16 cellular contexts compared by ENCODE assay signal in the genomic region with DNA sequence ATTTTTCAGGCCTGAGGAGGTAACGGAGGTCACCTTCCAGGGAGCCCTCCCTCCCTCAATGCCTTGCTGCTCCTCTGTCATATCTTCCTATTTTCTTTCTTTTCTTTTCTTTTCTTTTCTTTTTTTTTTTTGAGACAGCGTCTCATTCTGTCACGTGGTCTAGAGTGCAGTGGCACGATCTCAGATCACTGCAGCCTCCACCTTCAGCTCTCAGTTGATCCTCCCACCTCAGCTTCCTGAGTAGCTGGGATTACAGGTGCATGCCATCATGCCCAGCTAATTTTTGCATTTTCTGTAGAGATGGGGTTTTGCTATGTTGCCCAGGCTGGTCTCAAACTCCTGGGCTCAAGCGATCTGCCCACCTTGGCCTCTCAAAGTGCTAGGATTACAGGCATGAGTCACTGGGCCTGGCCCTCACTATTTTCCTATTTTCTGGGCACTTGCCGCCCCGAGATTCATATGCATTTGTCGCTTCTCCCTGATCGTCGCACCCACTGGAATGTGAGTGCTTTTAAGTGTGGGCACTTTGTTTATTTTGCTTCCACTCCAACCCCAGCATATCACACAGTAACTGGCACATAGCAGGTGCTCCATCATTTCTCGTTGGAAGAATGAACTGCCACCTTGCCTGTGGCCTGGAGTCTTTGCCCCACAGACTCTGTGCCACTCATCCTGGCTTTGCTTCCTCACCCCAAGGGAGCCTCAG. TPM values are rescaled to one million over a fixed set of nuclear protein-coding genes. Genes with fewer than 3 reads are reported as not detected.
DNase-seq lines count a peak whose midpoint lies in the region; ATAC-seq and TF ChIP-seq lines count a peak whose summit lies in the region.
"Had no signal": no experiment of that assay in that cellular context is flagged by ENCODE, and none has a peak within 500 bp of the region (broad histone marks: within the 10 kb centered on the region; RNA-seq: fewer than 3 reads in every experiment).

No MANE protein-coding gene starts in this region.

- no peak for TF ChIP-seq CTCF in CD4-positive, alpha-beta T cell (IDR thresholded peaks at IDR 0.05)
- TF ChIP-seq CTCF in MCF 10A (IDR thresholded peaks at IDR 0.05; ENCODE audit: unreplicated experiment), result no peak

- no peak overlapping the region for H3K4me3 Mint-ChIP-seq in CD4-positive, alpha-beta T cell
- H3K4me3 Mint-ChIP-seq in activated T-helper 2 cell treated with anti-CD3 and anti-CD28 coated beads, Interferon-gamma antibody, Interleukin-2, Interleukin-4, amounts not matched to agents 10 μg/mL and 5 μg/mL and 100 μg/mL, durations not matched to agents 14 hours and 24 hours and 36 hours (ENCODE audit: low read depth), result no peak overlapping the region
- H3K4me3 Mint-ChIP-seq in naive thymus-derived CD4-positive, alpha-beta T cell, result peak overlapping the region in 9 of 10 donors; percentile 43 to 93 (median 64)
- no peak overlapping the region for H3K4me3 Mint-ChIP-seq in MCF 10A (ENCODE audit: unreplicated experiment)
- H3K4me3 Mint-ChIP-seq: activated CD8-positive, alpha-beta memory T cell treated with anti-CD3 and anti-CD28 coated beads, Interleukin-2, amount 10 ng/mL, durations not matched to agents 7 days and 5 days had no signal

- H4K20me1 ChIP-seq in BLaER1 treated with 17β-estradiol and CSF1 and Interleukin-3, amounts not matched to agents 10 nM and 100 nM, result peaks cover 0 to 14% (median 0%) of the 10 kb centered on the region in 11 experiments; a peak in 3 of 22 replicates

- peaks cover 24 to 73% (median 45%) of the 10 kb centered on the region in 11 experiments for H3K36me3 ChIP-seq in BLaER1 treated with 17β-estradiol and CSF1 and Interleukin-3, amounts not matched to agents 10 nM and 100 nM
- no peaks in the 10 kb centered on the region for H3K36me3 ChIP-seq in naive thymus-derived CD4-positive, alpha-beta T cell (ENCODE audit: control insufficient read depth in 2 of 3, insufficient read depth in 3 of 3, low read length in 3 of 3)

- peaks cover 26 to 61% (median 54%) of the 10 kb centered on the region in 10 experiments for H3K4me1 ChIP-seq in BLaER1 treated with 17β-estradiol and CSF1 and Interleukin-3, amounts not matched to agents 10 nM and 100 nM
- H3K4me1 ChIP-seq in naive thymus-derived CD4-positive, alpha-beta T cell (ENCODE audit: control insufficient read depth in 2 of 2, insufficient read depth in 2 of 2, low read length in 2 of 2), result peaks cover 40 to 48% of the 10 kb centered on the region in 2 donors
- H3K4me1 ChIP-seq: adrenal gland, sigmoid colon, SJSA1 had no signal

- CTCF ChIA-PET in CD4-positive, alpha-beta T cell (lab: Charles Lee), result no interaction called here
- CTCF ChIA-PET in naive thymus-derived CD4-positive, alpha-beta T cell (lab: Charles Lee), result no interaction called here
- CTCF ChIA-PET in MCF 10A (lab: Yijun Ruan, JAX), result interaction anchor here (0.7 kb wide), 1 partner anchor 82 kb away, joined by 3 read pairs; no protein-coding TSS in a partner anchor

- DNase-seq in CD4-positive, alpha-beta T cell, result no peak
- DNase-seq in activated T-helper 2 cell treated with anti-CD3 and anti-CD28 coated beads, Interferon-gamma antibody, Interleukin-2, Interleukin-4, amounts not matched to agents 10 μg/mL and 5 μg/mL and 100 μg/mL, durations not matched to agents 14 hours and 24 hours and 36 hours (ENCODE audit: low spot score), result no peak
- peak in 5 of 9 donors; percentile 19 to 43 (median 38) for DNase-seq in naive thymus-derived CD4-positive, alpha-beta T cell
- DNase-seq in MCF 10A (ENCODE audit: unreplicated experiment), result no peak
- DNase-seq: activated CD8-positive, alpha-beta memory T cell treated with anti-CD3 and anti-CD28 coated beads, Interleukin-2, amount 10 ng/mL, durations not matched to agents 7 days and 5 days; adrenal gland; cerebellar nuclear complex; H7; mammary epithelial cell; NCI-H1092 treated with DMSO at 0.1 percent for 48 hours; NCI-H2227 treated with DMSO at 0.1 percent for 48 hours; sigmoid colon had no signal

- no TSS peak for BruUV-seq in MCF 10A (replicated peaks; lab: Mats Ljungman, UMichigan)

- H3K27ac ChIP-seq in BLaER1 treated with 17β-estradiol and CSF1 and Interleukin-3, amounts not matched to agents 10 nM and 100 nM, result peak overlapping the region in 5 of 11 experiments; percentile 4 to 53 (median 30); a peak in 3 of 22 replicates
- no peak overlapping the region for H3K27ac ChIP-seq in CD4-positive, alpha-beta T cell (ENCODE audit: low read depth, low read length)
- H3K27ac ChIP-seq in naive thymus-derived CD4-positive, alpha-beta T cell (ENCODE audit: low read depth, low read length), result peak overlapping the region; percentile 48
- H3K27ac ChIP-seq: adrenal gland, sigmoid colon, SJSA1 had no signal

- peaks cover 63% of the 10 kb centered on the region for H3K4me1 Mint-ChIP-seq in CD4-positive, alpha-beta T cell (ENCODE audit: low read depth)
- peaks cover 34% of the 10 kb centered on the region for H3K4me1 Mint-ChIP-seq in activated T-helper 2 cell treated with anti-CD3 and anti-CD28 coated beads, Interferon-gamma antibody, Interleukin-2, Interleukin-4, amounts not matched to agents 10 μg/mL and 5 μg/mL and 100 μg/mL, durations not matched to agents 14 hours and 24 hours and 36 hours (ENCODE audit: low read depth)
- peaks cover 41 to 63% (median 59%) of the 10 kb centered on the region in 7 donors for H3K4me1 Mint-ChIP-seq in naive thymus-derived CD4-positive, alpha-beta T cell
- H3K4me1 Mint-ChIP-seq in MCF 10A (ENCODE audit: insufficient read depth, unreplicated experiment), result no peaks in the 10 kb centered on the region

- ATAC-seq in CD4-positive, alpha-beta T cell (ENCODE audit: poor library complexity), result peak; percentile 55
- ATAC-seq in naive thymus-derived CD4-positive, alpha-beta T cell, result no peak
- ATAC-seq in HG03135 (IDR thresholded peaks at IDR 0.05; ENCODE audit: unreplicated experiment) (no peak), HG03097 (IDR thresholded peaks at IDR 0.05; ENCODE audit: low FRiP score, unreplicated experiment) (no peak)
- ATAC-seq: activated CD8-positive, alpha-beta memory T cell treated with anti-CD3 and anti-CD28 coated beads, Interleukin-2, amount 10 ng/mL, durations not matched to agents 7 days and 5 days had no signal

- H3K9ac ChIP-seq in BLaER1 treated with 17β-estradiol and CSF1 and Interleukin-3, amounts not matched to agents 10 nM and 100 nM, result peak overlapping the region in 3 of 11 experiments; percentile 18 to 55 (median 36); a peak in 3 of 22 replicates

- H3K4me2 ChIP-seq in BLaER1 treated with 17β-estradiol and CSF1 and Interleukin-3, amounts not matched to agents 10 nM and 100 nM, result peak overlapping the region; percentile 52 to 83 (median 75)

- H3K36me3 Mint-ChIP-seq in CD4-positive, alpha-beta T cell (ENCODE audit: low read depth), result no peaks in the 10 kb centered on the region
- no peaks in the 10 kb centered on the region for H3K36me3 Mint-ChIP-seq in activated T-helper 2 cell treated with anti-CD3 and anti-CD28 coated beads, Interferon-gamma antibody, Interleukin-2, Interleukin-4, amounts not matched to agents 10 μg/mL and 5 μg/mL and 100 μg/mL, durations not matched to agents 14 hours and 24 hours and 36 hours (ENCODE audit: low read depth)
- peaks cover 0 to 3% (median 0%) of the 10 kb centered on the region in 5 donors for H3K36me3 Mint-ChIP-seq in naive thymus-derived CD4-positive, alpha-beta T cell
- peaks cover 6% of the 10 kb centered on the region for H3K36me3 Mint-ChIP-seq in MCF 10A (ENCODE audit: insufficient read depth, unreplicated experiment)
- H3K36me3 Mint-ChIP-seq: activated CD8-positive, alpha-beta memory T cell treated with anti-CD3 and anti-CD28 coated beads, Interleukin-2, amount 10 ng/mL, durations not matched to agents 7 days and 5 days had no signal

- POLR2A ChIA-PET in CD4-positive, alpha-beta T cell (lab: Charles Lee), result interaction anchor here (0.9 to 1.3 kb wide), 2 partner anchors 11 to 18 kb away, joined by 5 read pairs; no protein-coding TSS in a partner anchor
- POLR2A ChIA-PET in naive thymus-derived CD4-positive, alpha-beta T cell (lab: Charles Lee), result interaction anchor here (0.7 to 1.2 kb wide), 2 partner anchors 14 to 17 kb away, joined by 3 read pairs; no protein-coding TSS in a partner anchor
- POLR2A ChIA-PET in MCF 10A (lab: Yijun Ruan, JAX), result no interaction called here

- no peaks in the 10 kb centered on the region for H3K27me3 Mint-ChIP-seq in CD4-positive, alpha-beta T cell
- no peaks in the 10 kb centered on the region for H3K27me3 Mint-ChIP-seq in activated T-helper 2 cell treated with anti-CD3 and anti-CD28 coated beads, Interferon-gamma antibody, Interleukin-2, Interleukin-4, amounts not matched to agents 10 μg/mL and 5 μg/mL and 100 μg/mL, durations not matched to agents 14 hours and 24 hours and 36 hours (ENCODE audit: low read depth)
- H3K27me3 Mint-ChIP-seq in naive thymus-derived CD4-positive, alpha-beta T cell, result no peaks in the 10 kb centered on the region
- no peaks in the 10 kb centered on the region for H3K27me3 Mint-ChIP-seq in MCF 10A (ENCODE audit: insufficient read depth, unreplicated experiment)
- H3K27me3 Mint-ChIP-seq: activated CD8-positive, alpha-beta memory T cell treated with anti-CD3 and anti-CD28 coated beads, Interleukin-2, amount 10 ng/mL, durations not matched to agents 7 days and 5 days had no signal

- H3K4me3 ChIP-seq in BLaER1 treated with 17β-estradiol and CSF1 and Interleukin-3, amounts not matched to agents 10 nM and 100 nM, result no peak overlapping the region
- H3K4me3 ChIP-seq in naive thymus-derived CD4-positive, alpha-beta T cell (ENCODE audit: low read length), result no peak overlapping the region
- H3K4me3 ChIP-seq: adrenal gland, sigmoid colon, SJSA1 had no signal

- H3K27ac Mint-ChIP-seq in CD4-positive, alpha-beta T cell, result peak overlapping the region; percentile 82
- peak overlapping the region; percentile 44 for H3K27ac Mint-ChIP-seq in activated T-helper 2 cell treated with anti-CD3 and anti-CD28 coated beads, Interferon-gamma antibody, Interleukin-2, Interleukin-4, amounts not matched to agents 10 μg/mL and 5 μg/mL and 100 μg/mL, durations not matched to agents 14 hours and 24 hours and 36 hours
- H3K27ac Mint-ChIP-seq in naive thymus-derived CD4-positive, alpha-beta T cell, result peak overlapping the region; percentile 77 to 97 (median 94)
- H3K27ac Mint-ChIP-seq in MCF 10A (ENCODE audit: low read depth, unreplicated experiment), result no peak overlapping the region

- intact Hi-C loops in CD4-positive, alpha-beta T cell (cut with DNase I, micrococcal nuclease), result no loop called here
- intact Hi-C loops in activated T-helper 2 cell treated with anti-CD3 and anti-CD28 coated beads, Interferon-gamma antibody, Interleukin-2, Interleukin-4, amounts not matched to agents 10 μg/mL and 5 μg/mL and 100 μg/mL, durations not matched to agents 14 hours and 24 hours and 36 hours (cut with micrococcal nuclease), result no loop called here
- intact Hi-C loops in naive thymus-derived CD4-positive, alpha-beta T cell (cut with micrococcal nuclease), result loop anchor here in 1 of 2 donors (1.0 kb wide), 1 partner anchor 11 kb away; no protein-coding TSS in a partner anchor
- intact Hi-C loops in MCF 10A (cut with micrococcal nuclease), result no loop called here

- H3K27me3 ChIP-seq in BLaER1 treated with 17β-estradiol and CSF1 and Interleukin-3, amounts not matched to agents 10 nM and 100 nM, result no peaks in the 10 kb centered on the region
- no peaks in the 10 kb centered on the region for H3K27me3 ChIP-seq in CD4-positive, alpha-beta T cell (ENCODE audit: control insufficient read depth, insufficient read depth, low read length)
- no peaks in the 10 kb centered on the region for H3K27me3 ChIP-seq in naive thymus-derived CD4-positive, alpha-beta T cell (ENCODE audit: control insufficient read depth in 2 of 2, insufficient read depth in 2 of 2, low read length in 2 of 2)
- H3K27me3 ChIP-seq: adrenal gland, sigmoid colon, SJSA1 had no signal

- no peaks in the 10 kb centered on the region for H3K9me3 Mint-ChIP-seq in CD4-positive, alpha-beta T cell
- H3K9me3 Mint-ChIP-seq in activated T-helper 2 cell treated with anti-CD3 and anti-CD28 coated beads, Interferon-gamma antibody, Interleukin-2, Interleukin-4, amounts not matched to agents 10 μg/mL and 5 μg/mL and 100 μg/mL, durations not matched to agents 14 hours and 24 hours and 36 hours, result no peaks in the 10 kb centered on the region
- H3K9me3 Mint-ChIP-seq in naive thymus-derived CD4-positive, alpha-beta T cell, result no peaks in the 10 kb centered on the region
- H3K9me3 Mint-ChIP-seq in MCF 10A (ENCODE audit: unreplicated experiment), result no peaks in the 10 kb centered on the region

- peaks cover 0 to 4% (median 0%) of the 10 kb centered on the region in 11 experiments; a peak in 1 of 22 replicates for H3K9me3 ChIP-seq in BLaER1 treated with 17β-estradiol and CSF1 and Interleukin-3, amounts not matched to agents 10 nM and 100 nM (replicated peaks in 1 of 11)
- H3K9me3 ChIP-seq in CD4-positive, alpha-beta T cell (ENCODE audit: control insufficient read depth, low read length), result no peaks in the 10 kb centered on the region
- no peaks in the 10 kb centered on the region for H3K9me3 ChIP-seq in naive thymus-derived CD4-positive, alpha-beta T cell (ENCODE audit: control insufficient read depth in 2 of 3, low read length in 3 of 3)
- H3K9me3 ChIP-seq: adrenal gland, sigmoid colon, SJSA1 had no signal

RNA-seq across cellular contexts. Expression of a gene that starts 31.7 kb away (rescaled TPM):
- total RNA-seq in CD4-positive, alpha-beta T cell, result 1 to 10 TPM; 2.2 to 3.5 TPM
- 7.6 and 9.9 TPM in 2 replicates for total RNA-seq in activated T-helper 2 cell treated with anti-CD3 and anti-CD28 coated beads, Interferon-gamma antibody, Interleukin-2, Interleukin-4, amounts not matched to agents 10 μg/mL and 5 μg/mL and 100 μg/mL, durations not matched to agents 14 hours and 24 hours and 36 hours
- total RNA-seq in naive thymus-derived CD4-positive, alpha-beta T cell, result 10 to 100 TPM in 1 of 5 experiments, 1 to 10 TPM in 4; 1.1 to 11.7 (median 3.5) TPM
- 10 to 100 TPM in 1 of 2 donors, 1 to 10 TPM in 1; 6.8 to 12.6 TPM for polyA plus RNA-seq in naive thymus-derived CD4-positive, alpha-beta T cell
- total RNA-seq in MCF 10A (2022), result 6.7 and 9.6 TPM in 2 replicates

Comparison
In these comparisons a context has a peak if more than half of its experiments do, and no peak if none do; other contexts are left out.
1. DNase-seq: peak in naive thymus-derived CD4-positive, alpha-beta T cell (5 of 9); none in CD4-positive, alpha-beta T cell (0 of 10), activated T-helper 2 cell treated with anti-CD3 and anti-CD28 coated beads, Interferon-gamma antibody, Interleukin-2, Interleukin-4, amounts not matched to agents 10 μg/mL and 5 μg/mL and 100 μg/mL, durations not matched to agents 14 hours and 24 hours and 36 hours (single experiment) and MCF 10A (single experiment).
2. H3K4me3 Mint-ChIP-seq: peak in naive thymus-derived CD4-positive, alpha-beta T cell (9 of 10); none in CD4-positive, alpha-beta T cell (single experiment), activated T-helper 2 cell treated with anti-CD3 and anti-CD28 coated beads, Interferon-gamma antibody, Interleukin-2, Interleukin-4, amounts not matched to agents 10 μg/mL and 5 μg/mL and 100 μg/mL, durations not matched to agents 14 hours and 24 hours and 36 hours (single experiment) and MCF 10A (single experiment).